17 cellular contexts compared by ENCODE assay signal in the genomic region with DNA sequence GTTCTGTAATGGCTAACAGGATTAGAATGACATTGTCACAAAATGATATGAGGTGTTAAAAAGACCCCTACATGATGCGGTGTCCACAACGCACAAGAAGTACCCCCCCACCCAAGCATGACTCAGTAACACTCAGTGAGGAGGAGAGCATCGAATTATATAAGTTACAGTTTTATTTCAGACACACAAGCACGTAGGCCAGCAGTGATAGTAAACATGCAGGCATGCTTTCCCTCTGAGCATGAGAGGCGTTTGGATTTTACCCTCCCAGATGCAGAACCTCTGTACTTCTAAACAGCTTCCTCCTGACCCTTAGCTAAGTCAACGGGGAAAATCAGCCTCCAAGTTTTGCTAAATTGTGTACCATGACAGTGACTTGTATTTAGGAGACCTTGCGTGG. TPM values are rescaled to one million over a fixed set of nuclear protein-coding genes. Genes with fewer than 3 reads are reported as not detected.
DNase-seq lines count a peak whose midpoint lies in the region; ATAC-seq and TF ChIP-seq lines count a peak whose summit lies in the region.
"Had no signal": no experiment of that assay in that cellular context is flagged by ENCODE, and none has a peak within 500 bp of the region (broad histone marks: within the 10 kb centered on the region; RNA-seq: fewer than 3 reads in every experiment).

No MANE protein-coding gene starts in this region.

- H3K9me3 Mint-ChIP-seq in activated CD4-positive, alpha-beta T cell treated with anti-CD3 and anti-CD28 coated beads for 36 hours (ENCODE audit: low read depth), result no peaks in the 10 kb centered on the region
- H3K9me3 Mint-ChIP-seq in WTC11 (peaks cover under 1% of the 10 kb centered on the region; the same call in 1 of the 2 replicates), neural progenitor cell (no peaks in the 10 kb centered on the region)
- H3K9me3 Mint-ChIP-seq: CD8-positive, alpha-beta T cell had no signal

- TF ChIP-seq CTCF in WTC11 (IDR thresholded peaks at IDR 0.05), result no peak
- no peak for TF ChIP-seq CTCF in neural progenitor cell (IDR thresholded peaks at IDR 0.05)
- TF ChIP-seq CTCF in left ventricle myocardium inferior (IDR thresholded peaks at IDR 0.05; ENCODE audit: borderline replicate concordance), result no peak
- no peak for TF ChIP-seq CTCF in right atrium auricular region (IDR thresholded peaks at IDR 0.05)

- no peaks in the 10 kb centered on the region for H3K27me3 Mint-ChIP-seq in activated CD4-positive, alpha-beta T cell treated with anti-CD3 and anti-CD28 coated beads for 36 hours
- H3K27me3 Mint-ChIP-seq in WTC11 (ENCODE audit: low read depth), result no peaks in the 10 kb centered on the region
- H3K27me3 Mint-ChIP-seq in neural progenitor cell (ENCODE audit: insufficient read depth, low read depth), result peaks cover 8% of the 10 kb centered on the region

- H3K4me2 ChIP-seq in neural progenitor cell, result peak overlapping the region; percentile 75

- CTCF ChIA-PET in activated CD4-positive, alpha-beta T cell treated with anti-CD3 and anti-CD28 coated beads for 36 hours (lab: Charles Lee), result interaction anchor here (0.5 to 2.3 kb wide), 4 partner anchors 9 to 530 kb away, joined by 3 to 8 read pairs (median 5); no protein-coding TSS in a partner anchor
- CTCF ChIA-PET in WTC11 (lab: Charles Lee), result interaction anchor here (0.7 to 2.7 kb wide), 6 partner anchors 9 to 643 kb away, joined by 3 to 10 read pairs (median 4); a partner anchor contains a TSS

- H3K36me3 Mint-ChIP-seq in activated CD4-positive, alpha-beta T cell treated with anti-CD3 and anti-CD28 coated beads for 36 hours (ENCODE audit: low read depth), result no peaks in the 10 kb centered on the region
- H3K36me3 Mint-ChIP-seq in WTC11 (peaks cover 5% of the 10 kb centered on the region), neural progenitor cell (no peaks in the 10 kb centered on the region)
- H3K36me3 Mint-ChIP-seq: CD8-positive, alpha-beta T cell had no signal

- H3K27me3 ChIP-seq in neural progenitor cell (peaks cover 4% of the 10 kb centered on the region), left ventricle myocardium inferior (ENCODE audit: low read depth) (no peaks in the 10 kb centered on the region), right atrium auricular region (no peaks in the 10 kb centered on the region)

- H4K20me1 ChIP-seq in neural progenitor cell (ENCODE audit: low read depth), result peaks cover 8% of the 10 kb centered on the region

- peaks cover 44% of the 10 kb centered on the region for H3F3A ChIP-seq in neural progenitor cell (ENCODE audit: low read depth)

- peak overlapping the region; percentile 37 for H3K27ac Mint-ChIP-seq in activated CD4-positive, alpha-beta T cell treated with anti-CD3 and anti-CD28 coated beads for 36 hours
- H3K27ac Mint-ChIP-seq in WTC11, result peak overlapping the region; percentile 33; the same call in 1 of the 2 replicates
- no peak overlapping the region for H3K27ac Mint-ChIP-seq in neural progenitor cell

- no peak overlapping the region for H3K27ac ChIP-seq in neural progenitor cell
- no peak overlapping the region for H3K27ac ChIP-seq in left ventricle myocardium inferior (replicated peaks)
- no peak overlapping the region for H3K27ac ChIP-seq in right atrium auricular region
- H3K27ac ChIP-seq: HL-60 had no signal

- no peaks in the 10 kb centered on the region for H3K79me2 ChIP-seq in neural progenitor cell (ENCODE audit: low read depth)

- H2AFZ ChIP-seq in neural progenitor cell (replicated peaks), result no peak overlapping the region

- POLR2A ChIA-PET in activated CD4-positive, alpha-beta T cell treated with anti-CD3 and anti-CD28 coated beads for 36 hours (lab: Charles Lee), result no interaction called here
- POLR2A ChIA-PET in WTC11 (lab: Charles Lee), result no interaction called here

- H3K9me3 ChIP-seq in neural progenitor cell (ENCODE audit: low read depth) (no peaks in the 10 kb centered on the region), left ventricle myocardium inferior (replicated peaks) (no peaks in the 10 kb centered on the region), right atrium auricular region (no peaks in the 10 kb centered on the region)

- intact Hi-C loops in activated CD4-positive, alpha-beta T cell treated with anti-CD3 and anti-CD28 coated beads for 36 hours (cut with DNase I, micrococcal nuclease), result no loop called here
- intact Hi-C loops in left ventricle myocardium inferior (cut with micrococcal nuclease), result loop anchor here (10.0 kb wide), 1 partner anchor 158 kb away; a partner anchor contains a TSS

- H3K36me3 ChIP-seq in neural progenitor cell (no peaks in the 10 kb centered on the region), left ventricle myocardium inferior (no peaks in the 10 kb centered on the region), right atrium auricular region (no peaks in the 10 kb centered on the region)

- H3K4me1 ChIP-seq in neural progenitor cell (peaks cover 64% of the 10 kb centered on the region), left ventricle myocardium inferior (no peaks in the 10 kb centered on the region), right atrium auricular region (no peaks in the 10 kb centered on the region)

- ATAC-seq in activated CD4-positive, alpha-beta T cell treated with anti-CD3 and anti-CD28 coated beads for 36 hours, result no peak
- ATAC-seq in WTC11, result no peak
- ATAC-seq: CD8-positive, alpha-beta T cell; Panc1 had no signal

- H3K4me3 Mint-ChIP-seq in activated CD4-positive, alpha-beta T cell treated with anti-CD3 and anti-CD28 coated beads for 36 hours, result no peak overlapping the region
- H3K4me3 Mint-ChIP-seq in WTC11, result 0 out of 2 replicates have a peak overlapping the region, but pooled peaks have one; percentile 13
- peak overlapping the region; percentile 31 for H3K4me3 Mint-ChIP-seq in neural progenitor cell
- H3K4me3 Mint-ChIP-seq: CD8-positive, alpha-beta T cell had no signal

- no peak overlapping the region for H3K9ac ChIP-seq in neural progenitor cell

- DNase-seq in activated CD4-positive, alpha-beta T cell treated with anti-CD3 and anti-CD28 coated beads for 36 hours, result no peak
- DNase-seq in activated CD4-positive, alpha-beta T cell treated with anti-CD3 and anti-CD28 coated beads, Interleukin-2, amount 50 U/mL, for 1 hour, result no peak
- no peak for DNase-seq in WTC11 (ENCODE audit: low spot score)
- DNase-seq in neural progenitor cell (ENCODE audit: low spot score), result no peak
- DNase-seq in left ventricle myocardium inferior, result no peak
- no peak for DNase-seq in cerebellar cortex (ENCODE audit: low spot score)
- DNase-seq in right atrium auricular region (ENCODE audit: low spot score), result no peak
- no peak for DNase-seq in D341Med (ENCODE audit: low spot score)
- DNase-seq: CD8-positive, alpha-beta T cell; DND-41; GF-D8; H7; KG1; NCI-H1436; NCI-H2029 had no signal

- peaks cover 22% of the 10 kb centered on the region for H3K4me1 Mint-ChIP-seq in activated CD4-positive, alpha-beta T cell treated with anti-CD3 and anti-CD28 coated beads for 36 hours
- H3K4me1 Mint-ChIP-seq in WTC11 (peaks cover 59% of the 10 kb centered on the region), neural progenitor cell (peaks cover 55% of the 10 kb centered on the region)

- H3K4me3 ChIP-seq in neural progenitor cell (no peak overlapping the region), left ventricle myocardium inferior (no peak overlapping the region), right atrium auricular region (no peak overlapping the region)

TF ChIP-seq in WTC11, 78 proteins besides CTCF, POLR2A, EP300 and RAD21 (continues in another document):
- TF ChIP-seq, protein P1, sequence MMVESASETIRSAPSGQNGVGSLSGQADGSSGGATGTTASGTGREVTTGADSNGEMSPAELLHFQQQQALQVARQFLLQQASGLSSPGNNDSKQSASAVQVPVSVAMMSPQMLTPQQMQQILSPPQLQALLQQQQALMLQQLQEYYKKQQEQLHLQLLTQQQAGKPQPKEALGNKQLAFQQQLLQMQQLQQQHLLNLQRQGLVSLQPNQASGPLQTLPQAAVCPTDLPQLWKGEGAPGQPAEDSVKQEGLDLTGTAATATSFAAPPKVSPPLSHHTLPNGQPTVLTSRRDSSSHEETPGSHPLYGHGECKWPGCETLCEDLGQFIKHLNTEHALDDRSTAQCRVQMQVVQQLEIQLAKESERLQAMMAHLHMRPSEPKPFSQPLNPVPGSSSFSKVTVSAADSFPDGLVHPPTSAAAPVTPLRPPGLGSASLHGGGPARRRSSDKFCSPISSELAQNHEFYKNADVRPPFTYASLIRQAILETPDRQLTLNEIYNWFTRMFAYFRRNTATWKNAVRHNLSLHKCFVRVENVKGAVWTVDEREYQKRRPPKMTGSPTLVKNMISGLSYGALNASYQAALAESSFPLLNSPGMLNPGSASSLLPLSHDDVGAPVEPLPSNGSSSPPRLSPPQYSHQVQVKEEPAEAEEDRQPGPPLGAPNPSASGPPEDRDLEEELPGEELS (CRISPR knock-in tag; IDR thresholded peaks at IDR 0.05), result no peak
- TF ChIP-seq, protein P2, sequence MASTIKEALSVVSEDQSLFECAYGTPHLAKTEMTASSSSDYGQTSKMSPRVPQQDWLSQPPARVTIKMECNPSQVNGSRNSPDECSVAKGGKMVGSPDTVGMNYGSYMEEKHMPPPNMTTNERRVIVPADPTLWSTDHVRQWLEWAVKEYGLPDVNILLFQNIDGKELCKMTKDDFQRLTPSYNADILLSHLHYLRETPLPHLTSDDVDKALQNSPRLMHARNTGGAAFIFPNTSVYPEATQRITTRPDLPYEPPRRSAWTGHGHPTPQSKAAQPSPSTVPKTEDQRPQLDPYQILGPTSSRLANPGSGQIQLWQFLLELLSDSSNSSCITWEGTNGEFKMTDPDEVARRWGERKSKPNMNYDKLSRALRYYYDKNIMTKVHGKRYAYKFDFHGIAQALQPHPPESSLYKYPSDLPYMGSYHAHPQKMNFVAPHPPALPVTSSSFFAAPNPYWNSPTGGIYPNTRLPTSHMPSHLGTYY (CRISPR knock-in tag; IDR thresholded peaks at IDR 0.05), result no peak

RNA-seq across cellular contexts. Expression of a gene that starts 23.9 kb away (rescaled TPM):
- total RNA-seq in activated CD4-positive, alpha-beta T cell treated with anti-CD3 and anti-CD28 coated beads for 36 hours, result 100 to 1,000 TPM; 713 to 965 TPM
- total RNA-seq in WTC11 (2021), result 868 to 954 TPM (median 912 TPM) in 3 replicates
- 794 and 973 TPM in 2 replicates for total RNA-seq in neural progenitor cell (ENCODE audit: low replicate concordance)
- total RNA-seq in left ventricle myocardium inferior, result 1,444 TPM
- 1,000 to 10,000 TPM; 1,032 to 1,202 TPM for total RNA-seq in right atrium auricular region

RNA-seq across cellular contexts. Expression of a gene that starts 25.7 kb away (rescaled TPM):
- total RNA-seq in activated CD4-positive, alpha-beta T cell treated with anti-CD3 and anti-CD28 coated beads for 36 hours, result 1 to 10 TPM; 1.1 to 1.9 TPM
- 12.2 to 13.4 TPM (median 12.8 TPM) in 3 replicates for total RNA-seq in WTC11 (2021)
- total RNA-seq in neural progenitor cell (ENCODE audit: low replicate concordance), result 5.8 and 6.4 TPM in 2 replicates
- total RNA-seq in left ventricle myocardium inferior, result 0.25 TPM
- not detected for total RNA-seq in right atrium auricular region
